In genomic region chr6:106628658-106629102, GRCh38 we compare ENCODE assay signal across 8 cellular contexts. TPM values are rescaled to one million over a fixed set of nuclear protein-coding genes. Genes with fewer than 3 reads are reported as not detected.
A peak's percentile ranks its signal among the peaks of the same experiment; 100 is the strongest.
DNase-seq lines count a peak whose midpoint lies in the region; ATAC-seq and TF ChIP-seq lines count a peak whose summit lies in the region.

No MANE protein-coding gene starts in this region.

- H2BK120ac ChIP-seq in neuronal stem cell (ENCODE audit: low read depth, low read length) = no peak overlapping the region

- H3K36me3 ChIP-seq in ES-I3 (ENCODE audit: insufficient read depth, low read length) = no peaks in the 10 kb centered on the region
- no peaks in the 10 kb centered on the region; the same call in 1 of the 2 replicates for H3K36me3 ChIP-seq in Panc1 (ENCODE audit: control insufficient read depth, insufficient read depth, low read length)
- no peaks in the 10 kb centered on the region for H3K36me3 ChIP-seq in neuronal stem cell (replicated peaks in 1 of 2; ENCODE audit: control insufficient read depth in 2 of 2, insufficient read depth in 2 of 2, low read length in 2 of 2)

- no peak overlapping the region for H4K8ac ChIP-seq in neuronal stem cell (ENCODE audit: low read depth, low read length)

- H3K9me3 ChIP-seq in ES-I3 (ENCODE audit: control insufficient read depth, insufficient read depth, low read length) = no peaks in the 10 kb centered on the region
- H3K9me3 ChIP-seq in Panc1 (ENCODE audit: control insufficient read depth, insufficient read depth, low read depth, low read length) = no peaks in the 10 kb centered on the region
- H3K9me3 ChIP-seq in neuronal stem cell (replicated peaks in 1 of 2; ENCODE audit: control insufficient read depth in 2 of 2, insufficient read depth in 1 of 2, low read depth in 1 of 2, low read length in 2 of 2) = no peaks in the 10 kb centered on the region

- no peak overlapping the region for H4K91ac ChIP-seq in neuronal stem cell (ENCODE audit: low read depth, low read length, poor library complexity)

- in situ Hi-C loops in Panc1 (cut with HindIII; ENCODE audit: low pct_unique_long_range_greater_than_20kb, low sequenced_read_pairs) = no loop called here

- CTCF ChIA-PET in Panc1 (lab: Charles Lee) = interaction anchor here (0.7 kb wide), 1 partner anchor 350 kb away, joined by 5 read pairs; no protein-coding TSS in a partner anchor

- H3K79me1 ChIP-seq in neuronal stem cell (ENCODE audit: low read depth, low read length) = peaks cover 3% of the 10 kb centered on the region

- no peak overlapping the region for H3K23ac ChIP-seq in neuronal stem cell (ENCODE audit: low read depth, low read length, poor library complexity)

- peak overlapping the region; percentile 86 for H3K4me2 ChIP-seq in neuronal stem cell (ENCODE audit: insufficient read depth, low read length, poor library complexity, severe bottlenecking)

- POLR2A ChIA-PET in Panc1 (lab: Charles Lee) = interaction anchor here (0.7 kb wide), 1 partner anchor 313 kb away, joined by 3 read pairs; no protein-coding TSS in a partner anchor

- no peak overlapping the region for H2AK5ac ChIP-seq in neuronal stem cell (ENCODE audit: low read depth, low read length)

- no peak overlapping the region for H3K14ac ChIP-seq in neuronal stem cell (ENCODE audit: low read length)

- H3K9ac ChIP-seq in ES-I3 (ENCODE audit: low read depth, low read length) = peak overlapping the region; percentile 98
- no peak overlapping the region for H3K9ac ChIP-seq in neuronal stem cell (ENCODE audit: low read depth, low read length, poor library complexity)

- H3K27me3 ChIP-seq in Panc1 (ENCODE audit: control insufficient read depth, insufficient read depth, low read length) = no peaks in the 10 kb centered on the region
- H3K27me3 ChIP-seq in neuronal stem cell (ENCODE audit: control insufficient read depth in 3 of 3, insufficient read depth in 3 of 3, low read depth in 1 of 3, low read length in 3 of 3) = no peaks in the 10 kb centered on the region

- H3K4me3 ChIP-seq in Panc1 (ENCODE audit: low read depth in 2 of 2, low read length in 2 of 2) (peak overlapping the region; percentile 86 to 88), epithelial cell of proximal tubule (ENCODE audit: low read depth, low read length) (peak overlapping the region; percentile 99), neuronal stem cell (ENCODE audit: low read length in 2 of 2) (peak overlapping the region; percentile 84 to 91)

- H2AFZ ChIP-seq in neuronal stem cell (ENCODE audit: low read length) = peak overlapping the region; percentile 95

- TF ChIP-seq CTCF in Panc1 (IDR thresholded peaks at IDR 0.05) = no peak
- no peak for TF ChIP-seq CTCF in epithelial cell of proximal tubule (conservative IDR thresholded peaks at IDR 0.05; ENCODE audit: low read depth, low read length)

- no peak overlapping the region for H2BK12ac ChIP-seq in neuronal stem cell (ENCODE audit: low read length)

- no peak overlapping the region for H3K4ac ChIP-seq in neuronal stem cell (ENCODE audit: low read length)

- H3K18ac ChIP-seq in neuronal stem cell (ENCODE audit: low read length) = no peak overlapping the region

- no CpG with 5 or more reads among the region's 7 CpGs for WGBS in neuronal stem cell (ENCODE audit: extremely low coverage in 2 of 2, insufficient read length in 2 of 2, insufficient replicate concordance in 1 of 2), 2 donors

- TSS peak; percentile 98 for BruUV-seq in Panc1 (replicated peaks; lab: Mats Ljungman, UMichigan)

- DNase-seq in Panc1 (ENCODE audit: low read depth, low spot score) = peak; percentile 5
- no peak for DNase-seq in epithelial cell of proximal tubule (ENCODE audit: low read depth)
- DNase-seq in neuronal stem cell (ENCODE audit: low spot score) = no peak
- DNase-seq in NCI-H1436 treated with DMSO at 0.1 percent for 48 hours (lab: John Stamatoyannopoulos, UW) = no peak
- DNase-seq in SHP77 (lab: John Stamatoyannopoulos, UW) = no peak
- no peak for DNase-seq in T1000 (lab: John Stamatoyannopoulos, UW)

- ATAC-seq in GM21825 (IDR thresholded peaks at IDR 0.05; ENCODE audit: unreplicated experiment) = peak; percentile 10
- peak; percentile 17; the same call in 1 of the 2 replicates for ATAC-seq in Panc1

- H3K4me1 ChIP-seq in ES-I3 (ENCODE audit: insufficient read depth, low read length) (no peaks in the 10 kb centered on the region), Panc1 (ENCODE audit: control insufficient read depth, insufficient read depth, low read length) (peaks cover 25% of the 10 kb centered on the region), neuronal stem cell (ENCODE audit: control insufficient read depth in 2 of 2, insufficient read depth in 1 of 2, low read depth in 1 of 2, low read length in 2 of 2) (peaks cover 0 to 2% of the 10 kb centered on the region in 2 donors)

- intact Hi-C loops in Panc1 (cut with micrococcal nuclease; ENCODE audit: unreplicated experiment) = no loop called here

- no peak overlapping the region for H2BK5ac ChIP-seq in neuronal stem cell (ENCODE audit: low read length)

- no peak overlapping the region for H2BK15ac ChIP-seq in neuronal stem cell (ENCODE audit: low read length)

- H3K27ac ChIP-seq in Panc1 (ENCODE audit: low read length) (peak overlapping the region; percentile 97), neuronal stem cell (replicated peaks; ENCODE audit: low read length) (no peak overlapping the region)

RNA-seq across cellular contexts. Expression of gene RTN4IP1, which starts 0.6 kb away (rescaled TPM):
- 9.4 TPM for total RNA-seq in Panc1 (2021; ENCODE audit: unreplicated experiment)
- 7.3 TPM for polyA plus RNA-seq in Panc1 (2012; ENCODE audit: insufficient read length)
- 6.9 and 12.1 TPM in 2 replicates for total RNA-seq in epithelial cell of proximal tubule
- 7.8 TPM for polyA plus RNA-seq in neuronal stem cell (2013, experiment 1 of 2)
- 8.4 TPM for polyA plus RNA-seq in neuronal stem cell (2013, experiment 2 of 2)

RNA-seq across cellular contexts. Expression of gene QRSL1, which starts 0.7 kb away (rescaled TPM):
- total RNA-seq in Panc1 (2021; ENCODE audit: unreplicated experiment) (18.4 TPM), epithelial cell of proximal tubule (6.9 and 15.7 TPM in 2 replicates)
- polyA plus RNA-seq in Panc1 (2012; ENCODE audit: insufficient read length) = 8.0 TPM
- 9.1 TPM for polyA plus RNA-seq in neuronal stem cell (2013, experiment 1 of 2)
- polyA plus RNA-seq in neuronal stem cell (2013, experiment 2 of 2) = 9.5 TPM
